ENCODE assay signal across 9 cellular contexts in genomic region chr7:97006951-97007861, GRCh38. TPM values are rescaled to one million over a fixed set of nuclear protein-coding genes. Genes with fewer than 3 reads are reported as not detected.
DNase-seq lines count a peak whose midpoint lies in the region; ATAC-seq and TF ChIP-seq lines count a peak whose summit lies in the region.
"Had no signal": no experiment of that assay in that cellular context is flagged by ENCODE, and none has a peak within 500 bp of the region (broad histone marks: within the 10 kb centered on the region; RNA-seq: fewer than 3 reads in every experiment).

No MANE protein-coding gene starts in this region.

- peaks cover 9% of the 10 kb centered on the region for H3K36me3 Mint-ChIP-seq in Calu3 (ENCODE audit: insufficient read depth, unreplicated experiment)

- peak overlapping the region in 53 of 59 donors; percentile 1 to 65 (median 44) for H3K4me3 ChIP-seq in dorsolateral prefrontal cortex
- peak overlapping the region; percentile 74 for H3K4me3 ChIP-seq in osteoblast (ENCODE audit: insufficient read depth, low read length)
- peak overlapping the region in 1 of 4 donors; percentile 45 for H3K4me3 ChIP-seq in esophagus squamous epithelium

- peak overlapping the region; percentile 89 for H3K4me2 ChIP-seq in osteoblast (ENCODE audit: insufficient read depth, low read length)

- peak overlapping the region; percentile 73 for H3K4me3 Mint-ChIP-seq in Calu3 (ENCODE audit: low read depth, unreplicated experiment)

- no TSS peak for BruUV-seq in Calu3 (replicated peaks; lab: Mats Ljungman, UMichigan)

- H3K27me3 Mint-ChIP-seq in Calu3 (ENCODE audit: unreplicated experiment), result peaks cover 27% of the 10 kb centered on the region

- no peaks in the 10 kb centered on the region for H3K9me3 Mint-ChIP-seq in Calu3 (ENCODE audit: low read depth, unreplicated experiment)

- H3K36me3 ChIP-seq in osteoblast (ENCODE audit: insufficient read depth, low read length) (no peaks in the 10 kb centered on the region), esophagus squamous epithelium (no peaks in the 10 kb centered on the region)

- no peaks in the 10 kb centered on the region for H3K9me3 ChIP-seq in osteoblast (ENCODE audit: low read depth, low read length)
- H3K9me3 ChIP-seq in esophagus squamous epithelium, result no peaks in the 10 kb centered on the region

- H3K79me2 ChIP-seq in osteoblast (ENCODE audit: insufficient read depth, low read length), result peaks cover 5% of the 10 kb centered on the region

- no peak overlapping the region for H3K27ac Mint-ChIP-seq in Calu3 (ENCODE audit: unreplicated experiment)

- peaks cover 30 to 100% (median 98%) of the 10 kb centered on the region in 45 donors for H3K27me3 ChIP-seq in dorsolateral prefrontal cortex
- H3K27me3 ChIP-seq in osteoblast (ENCODE audit: insufficient read depth, low read length), result no peaks in the 10 kb centered on the region
- peaks cover 43 to 100% (median 60%) of the 10 kb centered on the region in 4 donors for H3K27me3 ChIP-seq in esophagus squamous epithelium

- H2AFZ ChIP-seq in osteoblast (ENCODE audit: low read length), result peak overlapping the region; percentile 91

- peak overlapping the region in 19 of 59 donors; percentile 1 to 64 (median 28) for H3K27ac ChIP-seq in dorsolateral prefrontal cortex
- peak overlapping the region; percentile 45 for H3K27ac ChIP-seq in osteoblast (ENCODE audit: low read depth, low read length)
- H3K27ac ChIP-seq in esophagus squamous epithelium, result no peak overlapping the region

- no peak for DNase-seq in Calu3
- DNase-seq in HuH-7.5 (ENCODE audit: low spot score), result peak; percentile 39
- no peak for DNase-seq in dorsolateral prefrontal cortex
- peak; percentile 84 for DNase-seq in osteoblast (ENCODE audit: insufficient read length, low spot score, missing footprints)
- DNase-seq in esophagus squamous epithelium (lab: John Stamatoyannopoulos, UW), result no peak
- no peak for DNase-seq in left cardiac atrium
- DNase-seq: IMR-90 had no signal

- H3K4me1 ChIP-seq in osteoblast (ENCODE audit: insufficient read depth, low read length), result peaks cover 10% of the 10 kb centered on the region
- H3K4me1 ChIP-seq in esophagus squamous epithelium, result peaks cover 11 to 38% (median 17%) of the 10 kb centered on the region in 3 donors

- intact Hi-C loops in Calu3 (cut with micrococcal nuclease; ENCODE audit: unreplicated experiment), result no loop called here
- intact Hi-C loops in dorsolateral prefrontal cortex (cut with DNase I), result no loop called here
- intact Hi-C loops in esophagus squamous epithelium (cut with DNase I), result no loop called here
- intact Hi-C loops in left cardiac atrium (cut with DNase I), result no loop called here

- CTCF ChIA-PET in Calu3 (lab: Charles Lee), result no interaction called here

- TF ChIP-seq CTCF in Calu3 (IDR thresholded peaks at IDR 0.05; ENCODE audit: unreplicated experiment) (no peak), dorsolateral prefrontal cortex (IDR thresholded peaks at IDR 0.05 in 54 of 56, conservative IDR thresholded peaks at IDR 0.05 in 2 of 56; ENCODE audit: low read depth in 1 of 56, partially characterized antibody in 56 of 56) (no peak), osteoblast (IDR thresholded peaks at IDR 0.05; ENCODE audit: extremely low read depth, low read depth, low read length) (no peak), esophagus squamous epithelium (IDR thresholded peaks at IDR 0.05) (no peak)

- H4K20me1 ChIP-seq in osteoblast (ENCODE audit: insufficient read depth, low read length), result no peaks in the 10 kb centered on the region

- no peak for TF ChIP-seq POLR2A in esophagus squamous epithelium (IDR thresholded peaks at IDR 0.05)

- ATAC-seq in HG02981 (IDR thresholded peaks at IDR 0.05; ENCODE audit: unreplicated experiment) (no peak), left cardiac atrium (no peak)

- no peaks in the 10 kb centered on the region for H3K4me1 Mint-ChIP-seq in Calu3 (ENCODE audit: low read depth, unreplicated experiment)

- 37 to 60% methylated on average over 20 to 33 of the region's 41 CpGs for WGBS in esophagus squamous epithelium, 2 donors

RNA-seq across cellular contexts. Expression of gene DLX6, which starts 1.9 kb away (rescaled TPM):
- total RNA-seq in Calu3 (2022), result 1.1 and 1.2 TPM in 2 replicates
- total RNA-seq in dorsolateral prefrontal cortex, result 1 to 10 TPM in 112 of 120 experiments, under 1 TPM in 8; 0.46 to 6.1 (median 2.2) TPM
- 1.1 and 2.1 TPM in 2 replicates for total RNA-seq in osteoblast
- total RNA-seq in esophagus squamous epithelium, result not detected
- under 1 TPM in 1 of 2 donors, not detected in 1; 0.24 TPM for total RNA-seq in left cardiac atrium
- total RNA-seq: IMR-90, lung microvascular endothelial cell had no signal

RNA-seq across cellular contexts. Expression of gene DLX5, which starts 17.4 kb away (rescaled TPM):
- total RNA-seq in Calu3 (2022), result not detected in 2 replicates
- 1 to 10 TPM in 116 of 120 experiments, under 1 TPM in 4; 0.39 to 7.1 (median 2.6) TPM for total RNA-seq in dorsolateral prefrontal cortex
- 2.5 and 3.2 TPM in 2 replicates for total RNA-seq in osteoblast
- total RNA-seq in esophagus squamous epithelium, result 1 to 10 TPM in 3 of 4 donors, not detected in 1; 1.3 to 1.8 (median 1.7) TPM
- under 1 TPM; 0.50 to 0.71 TPM for total RNA-seq in left cardiac atrium
- total RNA-seq: IMR-90, lung microvascular endothelial cell had no signal

Comparison
In these comparisons a context has a peak if more than half of its experiments do, and no peak if none do; other contexts are left out.
1. DNase-seq: peak in HuH-7.5 (single experiment) and osteoblast (single experiment); none in Calu3 (single experiment), dorsolateral prefrontal cortex (0 of 10), esophagus squamous epithelium (single experiment) and left cardiac atrium (single experiment).